ENCODE assay signal across 20 cellular contexts in the genomic region with DNA sequence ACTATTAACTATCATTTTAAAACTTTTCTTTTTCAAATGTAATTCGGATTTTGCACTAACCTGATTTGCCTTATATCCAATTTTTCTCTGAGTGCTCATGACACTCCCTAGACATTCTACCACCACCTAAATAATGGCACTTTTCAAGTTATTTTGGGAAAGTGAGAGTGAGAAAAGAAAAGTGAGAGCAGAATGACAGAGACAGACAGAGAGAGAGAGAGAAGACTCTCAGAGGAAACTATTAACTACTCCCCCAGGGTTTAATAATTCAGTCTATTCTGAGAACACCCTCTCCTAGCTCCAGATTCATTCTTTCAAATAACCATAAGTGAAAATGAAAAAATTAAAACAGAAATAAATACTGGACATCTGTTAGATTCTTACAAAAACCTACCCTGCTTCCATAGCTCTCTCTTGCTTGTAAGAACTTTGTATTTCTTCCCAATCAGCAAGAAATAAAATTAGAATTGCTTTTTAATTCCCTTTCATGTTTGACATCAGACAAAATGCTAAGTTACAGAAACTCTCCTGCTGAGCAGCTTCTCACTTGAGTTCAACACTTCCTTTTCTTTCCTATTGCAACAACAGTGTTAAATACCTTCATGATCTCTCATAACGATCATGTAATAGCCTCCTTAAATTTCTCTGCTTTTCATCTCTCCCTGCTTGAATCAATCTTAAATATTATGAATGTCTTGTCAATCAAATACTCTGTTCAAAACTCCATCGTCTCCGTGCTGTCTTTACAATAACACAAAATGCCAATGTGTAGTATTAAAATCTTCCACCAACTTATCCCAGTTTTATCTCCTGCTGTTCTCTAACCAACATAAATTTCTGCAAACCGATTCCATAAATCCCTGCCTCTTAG.
A peak's percentile ranks its signal among the peaks of the same experiment; 100 is the strongest.
DNase-seq lines count a peak whose midpoint lies in the region; ATAC-seq, FAIRE-seq and TF ChIP-seq lines count a peak whose summit lies in the region.
"Had no signal": no experiment of that assay in that cellular context is flagged by ENCODE, and none has a peak within 500 bp of the region (broad histone marks: within the 10 kb centered on the region; RNA-seq: fewer than 3 reads in every experiment).

No MANE protein-coding gene starts in this region.

- H3K27ac ChIP-seq in astrocyte (ENCODE audit: low read depth, low read length) = no peak overlapping the region
- H3K27ac ChIP-seq: C4-2B, right lobe of liver, vagina had no signal

- peaks cover 9% of the 10 kb centered on the region for H3K27me3 Mint-ChIP-seq in astrocyte (ENCODE audit: low read depth, unreplicated experiment)
- H3K27me3 Mint-ChIP-seq: naive B cell had no signal

- ATAC-seq in GM18868 (IDR thresholded peaks at IDR 0.05; ENCODE audit: unreplicated experiment) = peak; percentile 94
- ATAC-seq in HG03045 (IDR thresholded peaks at IDR 0.05; ENCODE audit: unreplicated experiment) = peak; percentile 37
- ATAC-seq in mucosa of descending colon = no peak
- ATAC-seq: esophagus mucosa, left ventricle myocardium superior, right lobe of liver had no signal

- peaks cover 8% of the 10 kb centered on the region for H3K9me3 Mint-ChIP-seq in astrocyte (ENCODE audit: unreplicated experiment)
- H3K9me3 Mint-ChIP-seq: T-helper 1 cell treated with Interleukin-12 subunit alpha and Interleukin-12 subunit beta and Interleukin-4 antibody, amounts not matched to agents 30 μg/mL and 1 μg/mL, for 36 hours had no signal

- H3K27me3 ChIP-seq in astrocyte (ENCODE audit: insufficient read depth, low read length) (no peaks in the 10 kb centered on the region), neuron (ENCODE audit: insufficient read depth, low read length) (no peaks in the 10 kb centered on the region)
- H3K27me3 ChIP-seq: right lobe of liver, vagina had no signal

- TF ChIP-seq CTCF in astrocyte (IDR thresholded peaks at IDR 0.05; ENCODE audit: insufficient read depth, low read depth, low read length) (no peak), mucosa of descending colon (IDR thresholded peaks at IDR 0.05) (no peak)

- H3K4me2 ChIP-seq in astrocyte (ENCODE audit: low read length) = no peak overlapping the region

- peak; percentile 6 for DNase-seq in astrocyte (ENCODE audit: low read depth)
- DNase-seq in mucosa of descending colon = no peak
- no peak for DNase-seq in RCC 7860 (ENCODE audit: low spot score)
- DNase-seq in stimulated activated CD4-positive, alpha-beta T cell treated with anti-CD3 and anti-CD28 coated beads, Interleukin-2, amount 100 ng/mL, for 24 hours = no peak
- DNase-seq in NCI-H748 treated with DMSO at 0.1 percent for 48 hours (lab: John Stamatoyannopoulos, UW) = no peak
- DNase-seq: activated CD4-positive, alpha-beta T cell treated with anti-CD3 and anti-CD28 coated beads for 4 hours; hippocampal formation; left ventricle myocardium superior; naive B cell; NCI-H2029; NCI-H774; right lobe of liver; stimulated activated naive CD4-positive, alpha-beta T cell treated with Interleukin-2 at 50 U/mL for 16 hours had no signal

- H2AFZ ChIP-seq in astrocyte (ENCODE audit: low read depth, low read length) = no peak overlapping the region
- peak overlapping the region; percentile 30 for H2AFZ ChIP-seq in neuron (ENCODE audit: low read depth, low read length)

- H3K9me3 ChIP-seq in astrocyte (ENCODE audit: insufficient read depth, low read depth, low read length) (no peaks in the 10 kb centered on the region), neuron (ENCODE audit: low read length) (no peaks in the 10 kb centered on the region), mucosa of descending colon (no peaks in the 10 kb centered on the region)
- H3K9me3 ChIP-seq: right lobe of liver, vagina had no signal

- no peak overlapping the region for H3K4me3 Mint-ChIP-seq in astrocyte (ENCODE audit: unreplicated experiment)
- H3K4me3 Mint-ChIP-seq: naive B cell; T-helper 1 cell treated with Interleukin-12 subunit alpha and Interleukin-12 subunit beta and Interleukin-4 antibody, amounts not matched to agents 30 μg/mL and 1 μg/mL, for 36 hours had no signal

- H3K36me3 Mint-ChIP-seq in astrocyte (ENCODE audit: low read depth, unreplicated experiment) = no peaks in the 10 kb centered on the region
- H3K36me3 Mint-ChIP-seq: naive B cell had no signal

- no peaks in the 10 kb centered on the region for H3K79me2 ChIP-seq in astrocyte (ENCODE audit: insufficient read depth, low read length)

- no peaks in the 10 kb centered on the region for H4K20me1 ChIP-seq in astrocyte (ENCODE audit: insufficient read depth, low read length)

- H3K4me3 ChIP-seq in astrocyte (ENCODE audit: insufficient read depth, low read depth, low read length) (no peak overlapping the region), neuron (ENCODE audit: low read length) (no peak overlapping the region), mucosa of descending colon (no peak overlapping the region)
- H3K4me3 ChIP-seq: right lobe of liver, vagina had no signal

- intact Hi-C loops in mucosa of descending colon (cut with DNase I, micrococcal nuclease) = no loop called here

- H3K4me1 ChIP-seq in astrocyte (ENCODE audit: insufficient read depth, low read length) (no peaks in the 10 kb centered on the region), neuron (ENCODE audit: insufficient read depth, low read length) (peaks cover 9% of the 10 kb centered on the region), mucosa of descending colon (ENCODE audit: low read depth) (no peaks in the 10 kb centered on the region)
- H3K4me1 ChIP-seq: right lobe of liver, vagina had no signal

- H3K9ac ChIP-seq in astrocyte (ENCODE audit: low read length) = no peak overlapping the region

- peaks cover 24% of the 10 kb centered on the region for H3K4me1 Mint-ChIP-seq in astrocyte (ENCODE audit: low read depth, unreplicated experiment)
- H3K4me1 Mint-ChIP-seq: naive B cell had no signal

- FAIRE-seq in astrocyte (lab: Jason Lieb, UNC) = no peak
- no peak for FAIRE-seq in RCC 7860 (lab: Jason Lieb, UNC)

- peak overlapping the region; percentile 13 for H3K27ac Mint-ChIP-seq in astrocyte (ENCODE audit: unreplicated experiment)
- H3K27ac Mint-ChIP-seq: T-helper 1 cell treated with Interleukin-12 subunit alpha and Interleukin-12 subunit beta and Interleukin-4 antibody, amounts not matched to agents 30 μg/mL and 1 μg/mL, for 36 hours had no signal

- H3K36me3 ChIP-seq in astrocyte (ENCODE audit: insufficient read depth, low read length) (no peaks in the 10 kb centered on the region), neuron (ENCODE audit: insufficient read depth, low read length) (no peaks in the 10 kb centered on the region), mucosa of descending colon (ENCODE audit: low read depth) (no peaks in the 10 kb centered on the region)
- H3K36me3 ChIP-seq: right lobe of liver, vagina had no signal
